In the genomic region with DNA sequence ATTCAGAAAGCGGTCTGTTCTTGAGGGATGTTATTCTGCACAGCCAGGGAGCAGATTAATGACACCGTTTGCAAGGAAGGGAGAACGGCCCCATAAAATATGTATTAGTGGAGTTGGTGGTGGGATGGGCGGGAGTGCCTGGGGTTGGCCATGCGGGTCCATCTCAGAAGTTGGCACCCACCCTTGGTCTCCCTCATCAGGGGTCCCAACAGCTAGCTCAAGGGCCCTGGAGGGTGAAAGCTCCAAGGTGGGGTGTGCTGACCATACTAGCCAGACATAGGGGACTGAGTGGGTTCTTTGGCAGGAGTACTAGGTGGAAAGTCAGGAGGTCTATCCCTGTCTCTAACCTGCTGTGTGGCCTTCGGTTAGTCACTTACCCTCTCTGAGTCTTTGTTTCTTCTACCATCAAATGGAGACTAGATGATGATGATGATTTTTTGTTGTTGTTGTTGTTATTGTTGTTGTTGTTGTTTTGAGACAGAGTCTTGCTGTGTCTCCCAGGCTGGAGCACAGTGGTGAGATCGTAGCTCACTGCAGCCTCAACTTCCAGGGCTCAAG, we compare ENCODE assay signal across 3 cellular contexts.
A peak's percentile ranks its signal among the peaks of the same experiment; 100 is the strongest.
TF ChIP-seq lines count a peak whose summit lies in the region.

No MANE protein-coding gene starts in this region.

TF ChIP-seq in GM23338, 12 proteins besides CTCF, POLR2A, EP300 and RAD21:
- TF ChIP-seq JUNB (IDR thresholded peaks at IDR 0.05; ENCODE audit: unreplicated experiment) (no peak), ETS1 (IDR thresholded peaks at IDR 0.05) (no peak), ZNF114 (CRISPR knock-in tag; IDR thresholded peaks at IDR 0.05) (no peak), NANOG (IDR thresholded peaks at IDR 0.05; ENCODE audit: borderline replicate concordance) (no peak), STAT1 (IDR thresholded peaks at IDR 0.05; ENCODE audit: unreplicated experiment) (no peak), EZH2phosphoT487 (IDR thresholded peaks at IDR 0.05; ENCODE audit: unreplicated experiment) (no peak)
- TF ChIP-seq, protein P1, sequence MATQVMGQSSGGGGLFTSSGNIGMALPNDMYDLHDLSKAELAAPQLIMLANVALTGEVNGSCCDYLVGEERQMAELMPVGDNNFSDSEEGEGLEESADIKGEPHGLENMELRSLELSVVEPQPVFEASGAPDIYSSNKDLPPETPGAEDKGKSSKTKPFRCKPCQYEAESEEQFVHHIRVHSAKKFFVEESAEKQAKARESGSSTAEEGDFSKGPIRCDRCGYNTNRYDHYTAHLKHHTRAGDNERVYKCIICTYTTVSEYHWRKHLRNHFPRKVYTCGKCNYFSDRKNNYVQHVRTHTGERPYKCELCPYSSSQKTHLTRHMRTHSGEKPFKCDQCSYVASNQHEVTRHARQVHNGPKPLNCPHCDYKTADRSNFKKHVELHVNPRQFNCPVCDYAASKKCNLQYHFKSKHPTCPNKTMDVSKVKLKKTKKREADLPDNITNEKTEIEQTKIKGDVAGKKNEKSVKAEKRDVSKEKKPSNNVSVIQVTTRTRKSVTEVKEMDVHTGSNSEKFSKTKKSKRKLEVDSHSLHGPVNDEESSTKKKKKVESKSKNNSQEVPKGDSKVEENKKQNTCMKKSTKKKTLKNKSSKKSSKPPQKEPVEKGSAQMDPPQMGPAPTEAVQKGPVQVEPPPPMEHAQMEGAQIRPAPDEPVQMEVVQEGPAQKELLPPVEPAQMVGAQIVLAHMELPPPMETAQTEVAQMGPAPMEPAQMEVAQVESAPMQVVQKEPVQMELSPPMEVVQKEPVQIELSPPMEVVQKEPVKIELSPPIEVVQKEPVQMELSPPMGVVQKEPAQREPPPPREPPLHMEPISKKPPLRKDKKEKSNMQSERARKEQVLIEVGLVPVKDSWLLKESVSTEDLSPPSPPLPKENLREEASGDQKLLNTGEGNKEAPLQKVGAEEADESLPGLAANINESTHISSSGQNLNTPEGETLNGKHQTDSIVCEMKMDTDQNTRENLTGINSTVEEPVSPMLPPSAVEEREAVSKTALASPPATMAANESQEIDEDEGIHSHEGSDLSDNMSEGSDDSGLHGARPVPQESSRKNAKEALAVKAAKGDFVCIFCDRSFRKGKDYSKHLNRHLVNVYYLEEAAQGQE (IDR thresholded peaks at IDR 0.05; ENCODE audit: unreplicated experiment): no peak

TF ChIP-seq in HEK293, 187 proteins besides CTCF, POLR2A, EP300 and RAD21:
- TF ChIP-seq ZNF768 (tag by site-specific recombination; IDR thresholded peaks at IDR 0.05) (peak; percentile 18; the same call in 1 of the 2 replicates), ZNF785 (tag by site-specific recombination; IDR thresholded peaks at IDR 0.05) (no peak), HOXA7 (CRISPR knock-in tag; IDR thresholded peaks at IDR 0.05; ENCODE audit: borderline replicate concordance) (no peak), ZNF510 (tag by site-specific recombination; IDR thresholded peaks at IDR 0.05; ENCODE audit: insufficient replicate concordance) (no peak)

TF ChIP-seq in H1, 55 proteins besides CTCF, POLR2A, EP300 and RAD21:
- TF ChIP-seq, protein P2, sequence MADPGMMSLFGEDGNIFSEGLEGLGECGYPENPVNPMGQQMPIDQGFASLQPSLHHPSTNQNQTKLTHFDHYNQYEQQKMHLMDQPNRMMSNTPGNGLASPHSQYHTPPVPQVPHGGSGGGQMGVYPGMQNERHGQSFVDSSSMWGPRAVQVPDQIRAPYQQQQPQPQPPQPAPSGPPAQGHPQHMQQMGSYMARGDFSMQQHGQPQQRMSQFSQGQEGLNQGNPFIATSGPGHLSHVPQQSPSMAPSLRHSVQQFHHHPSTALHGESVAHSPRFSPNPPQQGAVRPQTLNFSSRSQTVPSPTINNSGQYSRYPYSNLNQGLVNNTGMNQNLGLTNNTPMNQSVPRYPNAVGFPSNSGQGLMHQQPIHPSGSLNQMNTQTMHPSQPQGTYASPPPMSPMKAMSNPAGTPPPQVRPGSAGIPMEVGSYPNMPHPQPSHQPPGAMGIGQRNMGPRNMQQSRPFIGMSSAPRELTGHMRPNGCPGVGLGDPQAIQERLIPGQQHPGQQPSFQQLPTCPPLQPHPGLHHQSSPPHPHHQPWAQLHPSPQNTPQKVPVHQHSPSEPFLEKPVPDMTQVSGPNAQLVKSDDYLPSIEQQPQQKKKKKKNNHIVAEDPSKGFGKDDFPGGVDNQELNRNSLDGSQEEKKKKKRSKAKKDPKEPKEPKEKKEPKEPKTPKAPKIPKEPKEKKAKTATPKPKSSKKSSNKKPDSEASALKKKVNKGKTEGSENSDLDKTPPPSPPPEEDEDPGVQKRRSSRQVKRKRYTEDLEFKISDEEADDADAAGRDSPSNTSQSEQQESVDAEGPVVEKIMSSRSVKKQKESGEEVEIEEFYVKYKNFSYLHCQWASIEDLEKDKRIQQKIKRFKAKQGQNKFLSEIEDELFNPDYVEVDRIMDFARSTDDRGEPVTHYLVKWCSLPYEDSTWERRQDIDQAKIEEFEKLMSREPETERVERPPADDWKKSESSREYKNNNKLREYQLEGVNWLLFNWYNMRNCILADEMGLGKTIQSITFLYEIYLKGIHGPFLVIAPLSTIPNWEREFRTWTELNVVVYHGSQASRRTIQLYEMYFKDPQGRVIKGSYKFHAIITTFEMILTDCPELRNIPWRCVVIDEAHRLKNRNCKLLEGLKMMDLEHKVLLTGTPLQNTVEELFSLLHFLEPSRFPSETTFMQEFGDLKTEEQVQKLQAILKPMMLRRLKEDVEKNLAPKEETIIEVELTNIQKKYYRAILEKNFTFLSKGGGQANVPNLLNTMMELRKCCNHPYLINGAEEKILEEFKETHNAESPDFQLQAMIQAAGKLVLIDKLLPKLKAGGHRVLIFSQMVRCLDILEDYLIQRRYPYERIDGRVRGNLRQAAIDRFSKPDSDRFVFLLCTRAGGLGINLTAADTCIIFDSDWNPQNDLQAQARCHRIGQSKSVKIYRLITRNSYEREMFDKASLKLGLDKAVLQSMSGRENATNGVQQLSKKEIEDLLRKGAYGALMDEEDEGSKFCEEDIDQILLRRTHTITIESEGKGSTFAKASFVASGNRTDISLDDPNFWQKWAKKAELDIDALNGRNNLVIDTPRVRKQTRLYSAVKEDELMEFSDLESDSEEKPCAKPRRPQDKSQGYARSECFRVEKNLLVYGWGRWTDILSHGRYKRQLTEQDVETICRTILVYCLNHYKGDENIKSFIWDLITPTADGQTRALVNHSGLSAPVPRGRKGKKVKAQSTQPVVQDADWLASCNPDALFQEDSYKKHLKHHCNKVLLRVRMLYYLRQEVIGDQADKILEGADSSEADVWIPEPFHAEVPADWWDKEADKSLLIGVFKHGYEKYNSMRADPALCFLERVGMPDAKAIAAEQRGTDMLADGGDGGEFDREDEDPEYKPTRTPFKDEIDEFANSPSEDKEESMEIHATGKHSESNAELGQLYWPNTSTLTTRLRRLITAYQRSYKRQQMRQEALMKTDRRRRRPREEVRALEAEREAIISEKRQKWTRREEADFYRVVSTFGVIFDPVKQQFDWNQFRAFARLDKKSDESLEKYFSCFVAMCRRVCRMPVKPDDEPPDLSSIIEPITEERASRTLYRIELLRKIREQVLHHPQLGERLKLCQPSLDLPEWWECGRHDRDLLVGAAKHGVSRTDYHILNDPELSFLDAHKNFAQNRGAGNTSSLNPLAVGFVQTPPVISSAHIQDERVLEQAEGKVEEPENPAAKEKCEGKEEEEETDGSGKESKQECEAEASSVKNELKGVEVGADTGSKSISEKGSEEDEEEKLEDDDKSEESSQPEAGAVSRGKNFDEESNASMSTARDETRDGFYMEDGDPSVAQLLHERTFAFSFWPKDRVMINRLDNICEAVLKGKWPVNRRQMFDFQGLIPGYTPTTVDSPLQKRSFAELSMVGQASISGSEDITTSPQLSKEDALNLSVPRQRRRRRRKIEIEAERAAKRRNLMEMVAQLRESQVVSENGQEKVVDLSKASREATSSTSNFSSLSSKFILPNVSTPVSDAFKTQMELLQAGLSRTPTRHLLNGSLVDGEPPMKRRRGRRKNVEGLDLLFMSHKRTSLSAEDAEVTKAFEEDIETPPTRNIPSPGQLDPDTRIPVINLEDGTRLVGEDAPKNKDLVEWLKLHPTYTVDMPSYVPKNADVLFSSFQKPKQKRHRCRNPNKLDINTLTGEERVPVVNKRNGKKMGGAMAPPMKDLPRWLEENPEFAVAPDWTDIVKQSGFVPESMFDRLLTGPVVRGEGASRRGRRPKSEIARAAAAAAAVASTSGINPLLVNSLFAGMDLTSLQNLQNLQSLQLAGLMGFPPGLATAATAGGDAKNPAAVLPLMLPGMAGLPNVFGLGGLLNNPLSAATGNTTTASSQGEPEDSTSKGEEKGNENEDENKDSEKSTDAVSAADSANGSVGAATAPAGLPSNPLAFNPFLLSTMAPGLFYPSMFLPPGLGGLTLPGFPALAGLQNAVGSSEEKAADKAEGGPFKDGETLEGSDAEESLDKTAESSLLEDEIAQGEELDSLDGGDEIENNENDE (IDR thresholded peaks at IDR 0.05; ENCODE audit: insufficient replicate concordance, low read length): no peak
- TF ChIP-seq, protein P3, sequence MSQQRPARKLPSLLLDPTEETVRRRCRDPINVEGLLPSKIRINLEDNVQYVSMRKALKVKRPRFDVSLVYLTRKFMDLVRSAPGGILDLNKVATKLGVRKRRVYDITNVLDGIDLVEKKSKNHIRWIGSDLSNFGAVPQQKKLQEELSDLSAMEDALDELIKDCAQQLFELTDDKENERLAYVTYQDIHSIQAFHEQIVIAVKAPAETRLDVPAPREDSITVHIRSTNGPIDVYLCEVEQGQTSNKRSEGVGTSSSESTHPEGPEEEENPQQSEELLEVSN (IDR thresholded peaks at IDR 0.05): no peak
- no peak for TF ChIP-seq CHD2 (IDR thresholded peaks at IDR 0.05; ENCODE audit: low read length)
- no peak for TF ChIP-seq PHF8 (conservative IDR thresholded peaks at IDR 0.05; ENCODE audit: low read depth, low read length)
- no peak for TF ChIP-seq SP4 (IDR thresholded peaks at IDR 0.05; ENCODE audit: low read length)
- no peak for TF ChIP-seq SRF (IDR thresholded peaks at IDR 0.05; ENCODE audit: low read depth, low read length)
- TF ChIP-seq BCL11A (IDR thresholded peaks at IDR 0.05; ENCODE audit: low read depth in 2 of 2, low read length in 2 of 2): no peak
- TF ChIP-seq JUND (IDR thresholded peaks at IDR 0.05; ENCODE audit: low read length): no peak
- TF ChIP-seq SP2 (IDR thresholded peaks at IDR 0.05; ENCODE audit: low read length): no peak
- no peak for TF ChIP-seq TAF7 (optimal IDR thresholded peaks at IDR 0.05; ENCODE audit: borderline replicate concordance, low read depth, low read length)
TF ChIP-seq in H1: peak in this region for 0.
